ENCODE assay signal across 8 cellular contexts in the genomic region with DNA sequence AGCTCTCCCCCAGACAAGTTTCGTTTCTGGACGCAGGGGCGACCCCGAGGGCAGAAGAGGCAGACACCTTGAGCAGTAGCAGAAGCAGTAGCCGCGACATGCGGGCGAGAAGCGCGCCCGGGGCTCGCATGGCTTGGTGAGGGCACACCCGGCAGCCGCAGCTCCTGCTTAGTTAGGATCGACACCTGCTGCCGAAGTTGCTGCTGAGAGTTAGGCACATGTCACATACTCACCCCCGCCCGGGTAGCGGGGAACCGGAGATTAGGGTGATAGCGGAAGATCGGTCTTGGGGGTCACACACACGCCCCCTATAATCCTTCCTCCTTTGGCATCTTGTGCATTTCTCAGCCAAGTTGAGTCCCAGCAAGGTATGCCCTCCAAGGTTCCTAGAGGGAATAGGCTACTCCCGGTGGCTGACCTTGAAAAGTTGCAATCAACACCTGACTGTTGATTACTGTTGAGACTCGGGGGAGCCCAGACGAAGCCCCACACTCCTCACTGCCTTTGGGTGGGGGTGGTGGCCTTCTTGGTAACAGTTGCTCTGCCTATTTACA. TPM values are rescaled to one million over a fixed set of nuclear protein-coding genes. Genes with fewer than 3 reads are reported as not detected.
A peak's percentile ranks its signal among the peaks of the same experiment; 100 is the strongest.
DNase-seq lines count a peak whose midpoint lies in the region; ATAC-seq and TF ChIP-seq lines count a peak whose summit lies in the region.

No MANE protein-coding gene starts in this region.

- H3K36me3 ChIP-seq in RWPE2 (ENCODE audit: low read depth) (no peaks in the 10 kb centered on the region), colonic mucosa (no peaks in the 10 kb centered on the region), lower lobe of right lung (no peaks in the 10 kb centered on the region)

- DNase-seq in GM13976 (ENCODE audit: low spot score) = peak; percentile 63
- DNase-seq in RWPE2 (ENCODE audit: low spot score) = no peak
- peak; percentile 43 for DNase-seq in colonic mucosa
- peak; percentile 46 for DNase-seq in lower lobe of right lung
- peak; percentile 58 for DNase-seq in superior temporal gyrus (ENCODE audit: extremely low spot score)
- DNase-seq in cerebellar cortex (ENCODE audit: low spot score) = no peak
- DNase-seq in activated gamma-delta T cell treated with Interleukin-2 at 50 U/mL for 16 hours = no peak

- H3K9me3 ChIP-seq in RWPE2 (ENCODE audit: severe bottlenecking) (no peaks in the 10 kb centered on the region), colonic mucosa (no peaks in the 10 kb centered on the region), lower lobe of right lung (no peaks in the 10 kb centered on the region)

- TF ChIP-seq CTCF in GM13976 (IDR thresholded peaks at IDR 0.05; ENCODE audit: borderline replicate concordance, control extremely low read depth, extremely low read depth, insufficient read depth, missing control alignments) (no peak), RWPE2 (IDR thresholded peaks at IDR 0.05; ENCODE audit: poor library complexity, severe bottlenecking) (no peak), colonic mucosa (IDR thresholded peaks at IDR 0.05) (no peak), lower lobe of right lung (IDR thresholded peaks at IDR 0.05) (no peak)

- H3K4me3 ChIP-seq in RWPE2 (ENCODE audit: severe bottlenecking) = peak overlapping the region; percentile 37
- H3K4me3 ChIP-seq in colonic mucosa = peak overlapping the region; percentile 44
- peak overlapping the region; percentile 62 for H3K4me3 ChIP-seq in lower lobe of right lung

- H3K9ac ChIP-seq in colonic mucosa (ENCODE audit: low read depth in 2 of 2, low read length in 2 of 2) = no peak overlapping the region

- intact Hi-C loops in colonic mucosa (cut with DNase I) (no loop called here), lower lobe of right lung (cut with DNase I) (no loop called here)

- H3K4me1 ChIP-seq in RWPE2 (ENCODE audit: insufficient read depth, poor library complexity, severe bottlenecking) (no peaks in the 10 kb centered on the region), colonic mucosa (no peaks in the 10 kb centered on the region), lower lobe of right lung (peaks cover 11% of the 10 kb centered on the region)

- in situ Hi-C loops in GM13976 (cut with MboI; ENCODE audit: low sequenced_read_pairs, unreplicated experiment) = no loop called here

- ATAC-seq in HG02571 (IDR thresholded peaks at IDR 0.05; ENCODE audit: unreplicated experiment) (peak; percentile 23), RWPE2 (ENCODE audit: low read depth) (peak; percentile 20; the same call in 1 of the 3 replicates), lower lobe of right lung (peak; percentile 52 to 68)

- H3K27ac ChIP-seq in RWPE2 (ENCODE audit: poor library complexity, severe bottlenecking) (no peak overlapping the region), colonic mucosa (peak overlapping the region; percentile 12), lower lobe of right lung (no peak overlapping the region)

- H3K27me3 ChIP-seq in RWPE2 (ENCODE audit: insufficient read depth, poor library complexity, severe bottlenecking) = peaks cover 9% of the 10 kb centered on the region
- peaks cover 8% of the 10 kb centered on the region for H3K27me3 ChIP-seq in colonic mucosa
- peaks cover 47% of the 10 kb centered on the region for H3K27me3 ChIP-seq in lower lobe of right lung (ENCODE audit: low read depth)

RNA-seq across cellular contexts. Expression of gene GPR37, which starts 0.7 kb away (rescaled TPM):
- total RNA-seq in colonic mucosa = 1 to 10 TPM in 1 of 2 donors, under 1 TPM in 1; 0.64 to 1.5 TPM
- total RNA-seq in lower lobe of right lung = 0.59 TPM

Comparison
In these comparisons a context has a peak if more than half of its experiments do, and no peak if none do; other contexts are left out.
1. DNase-seq: peak in GM13976 (single experiment), colonic mucosa (single experiment), lower lobe of right lung (single experiment) and superior temporal gyrus (single experiment); none in RWPE2 (single experiment), cerebellar cortex (single experiment) and activated gamma-delta T cell treated with Interleukin-2 at 50 U/mL for 16 hours (single experiment).
2. Peak in every context shown above with its lines, with median percentiles within 50 percentile points of each other: ATAC-seq and H3K4me3 ChIP-seq.